ENCODE assay signal across 1 cellular context in the genomic region with DNA sequence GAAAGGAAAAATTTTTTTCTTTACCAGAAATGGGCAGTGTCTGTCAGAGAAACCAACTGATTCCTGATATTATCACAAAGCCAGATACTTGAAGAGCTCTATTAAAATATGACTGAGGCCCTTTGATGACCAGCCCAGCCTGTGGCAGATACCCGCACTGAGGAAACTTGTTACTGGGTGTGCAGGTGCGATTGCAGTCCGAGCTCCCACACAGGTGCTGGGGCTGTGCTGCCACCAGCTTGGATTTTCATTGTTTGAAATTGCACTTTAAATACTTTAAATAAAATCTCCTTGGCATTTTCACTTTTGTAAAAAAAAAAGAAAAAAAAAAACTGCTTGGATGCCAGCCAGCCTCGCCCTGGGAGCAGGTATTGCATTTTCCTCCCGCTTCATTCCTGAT.
TF ChIP-seq lines count a peak whose summit lies in the region.

No MANE protein-coding gene starts in this region.

TF ChIP-seq in HepG2, 621 proteins besides CTCF, POLR2A, EP300 and RAD21:
- TF ChIP-seq, protein P1, sequence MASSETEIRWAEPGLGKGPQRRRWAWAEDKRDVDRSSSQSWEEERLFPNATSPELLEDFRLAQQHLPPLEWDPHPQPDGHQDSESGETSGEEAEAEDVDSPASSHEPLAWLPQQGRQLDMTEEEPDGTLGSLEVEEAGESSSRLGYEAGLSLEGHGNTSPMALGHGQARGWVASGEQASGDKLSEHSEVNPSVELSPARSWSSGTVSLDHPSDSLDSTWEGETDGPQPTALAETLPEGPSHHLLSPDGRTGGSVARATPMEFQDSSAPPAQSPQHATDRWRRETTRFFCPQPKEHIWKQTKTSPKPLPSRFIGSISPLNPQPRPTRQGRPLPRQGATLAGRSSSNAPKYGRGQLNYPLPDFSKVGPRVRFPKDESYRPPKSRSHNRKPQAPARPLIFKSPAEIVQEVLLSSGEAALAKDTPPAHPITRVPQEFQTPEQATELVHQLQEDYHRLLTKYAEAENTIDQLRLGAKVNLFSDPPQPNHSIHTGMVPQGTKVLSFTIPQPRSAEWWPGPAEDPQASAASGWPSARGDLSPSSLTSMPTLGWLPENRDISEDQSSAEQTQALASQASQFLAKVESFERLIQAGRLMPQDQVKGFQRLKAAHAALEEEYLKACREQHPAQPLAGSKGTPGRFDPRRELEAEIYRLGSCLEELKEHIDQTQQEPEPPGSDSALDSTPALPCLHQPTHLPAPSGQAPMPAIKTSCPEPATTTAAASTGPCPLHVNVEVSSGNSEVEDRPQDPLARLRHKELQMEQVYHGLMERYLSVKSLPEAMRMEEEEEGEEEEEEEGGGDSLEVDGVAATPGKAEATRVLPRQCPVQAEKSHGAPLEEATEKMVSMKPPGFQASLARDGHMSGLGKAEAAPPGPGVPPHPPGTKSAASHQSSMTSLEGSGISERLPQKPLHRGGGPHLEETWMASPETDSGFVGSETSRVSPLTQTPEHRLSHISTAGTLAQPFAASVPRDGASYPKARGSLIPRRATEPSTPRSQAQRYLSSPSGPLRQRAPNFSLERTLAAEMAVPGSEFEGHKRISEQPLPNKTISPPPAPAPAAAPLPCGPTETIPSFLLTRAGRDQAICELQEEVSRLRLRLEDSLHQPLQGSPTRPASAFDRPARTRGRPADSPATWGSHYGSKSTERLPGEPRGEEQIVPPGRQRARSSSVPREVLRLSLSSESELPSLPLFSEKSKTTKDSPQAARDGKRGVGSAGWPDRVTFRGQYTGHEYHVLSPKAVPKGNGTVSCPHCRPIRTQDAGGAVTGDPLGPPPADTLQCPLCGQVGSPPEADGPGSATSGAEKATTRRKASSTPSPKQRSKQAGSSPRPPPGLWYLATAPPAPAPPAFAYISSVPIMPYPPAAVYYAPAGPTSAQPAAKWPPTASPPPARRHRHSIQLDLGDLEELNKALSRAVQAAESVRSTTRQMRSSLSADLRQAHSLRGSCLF (CRISPR knock-in tag; IDR thresholded peaks at IDR 0.05; ENCODE audit: borderline replicate concordance), result no peak
- TF ChIP-seq NFE2 (CRISPR knock-in tag; IDR thresholded peaks at IDR 0.05) (no peak), ZNF260 (CRISPR knock-in tag; IDR thresholded peaks at IDR 0.05; ENCODE audit: borderline replicate concordance, low read depth) (no peak), KDM2A (CRISPR knock-in tag; IDR thresholded peaks at IDR 0.05; ENCODE audit: borderline replicate concordance, low read depth) (no peak), ZNF672 (CRISPR knock-in tag; IDR thresholded peaks at IDR 0.05) (no peak), DPF2 (CRISPR knock-in tag; IDR thresholded peaks at IDR 0.05; ENCODE audit: borderline replicate concordance, low read depth) (no peak), ZKSCAN1 (IDR thresholded peaks at IDR 0.05; ENCODE audit: low read length) (no peak), CENPX (CRISPR knock-in tag; IDR thresholded peaks at IDR 0.05) (no peak), SMAD3 (CRISPR knock-in tag; IDR thresholded peaks at IDR 0.05) (no peak), HMG20B (CRISPR knock-in tag; conservative IDR thresholded peaks at IDR 0.05) (no peak), KLF13 (CRISPR knock-in tag; IDR thresholded peaks at IDR 0.05) (no peak), ZFP82 (CRISPR knock-in tag; IDR thresholded peaks at IDR 0.05; ENCODE audit: borderline replicate concordance) (no peak), ZNF496 (CRISPR knock-in tag; IDR thresholded peaks at IDR 0.05; ENCODE audit: insufficient replicate concordance) (no peak)
- TF ChIP-seq, protein P2, sequence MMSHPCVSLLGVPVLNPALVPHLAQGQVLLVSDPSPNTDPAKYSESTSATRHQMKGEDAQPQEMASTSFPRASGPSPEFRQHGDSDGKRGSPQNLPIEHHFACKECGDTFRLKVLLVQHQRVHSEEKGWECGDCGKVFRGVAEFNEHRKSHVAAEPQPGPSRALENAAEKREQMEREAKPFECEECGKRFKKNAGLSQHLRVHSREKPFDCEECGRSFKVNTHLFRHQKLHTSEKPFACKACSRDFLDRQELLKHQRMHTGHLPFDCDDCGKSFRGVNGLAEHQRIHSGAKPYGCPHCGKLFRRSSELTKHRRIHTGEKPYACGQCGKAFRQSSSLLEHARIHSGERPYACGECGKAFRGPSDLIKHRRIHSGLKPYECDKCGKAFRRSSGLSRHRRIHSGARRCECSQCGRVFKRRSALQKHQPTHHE (CRISPR knock-in tag; IDR thresholded peaks at IDR 0.05; ENCODE audit: borderline replicate concordance), result no peak
- TF ChIP-seq, protein P3, sequence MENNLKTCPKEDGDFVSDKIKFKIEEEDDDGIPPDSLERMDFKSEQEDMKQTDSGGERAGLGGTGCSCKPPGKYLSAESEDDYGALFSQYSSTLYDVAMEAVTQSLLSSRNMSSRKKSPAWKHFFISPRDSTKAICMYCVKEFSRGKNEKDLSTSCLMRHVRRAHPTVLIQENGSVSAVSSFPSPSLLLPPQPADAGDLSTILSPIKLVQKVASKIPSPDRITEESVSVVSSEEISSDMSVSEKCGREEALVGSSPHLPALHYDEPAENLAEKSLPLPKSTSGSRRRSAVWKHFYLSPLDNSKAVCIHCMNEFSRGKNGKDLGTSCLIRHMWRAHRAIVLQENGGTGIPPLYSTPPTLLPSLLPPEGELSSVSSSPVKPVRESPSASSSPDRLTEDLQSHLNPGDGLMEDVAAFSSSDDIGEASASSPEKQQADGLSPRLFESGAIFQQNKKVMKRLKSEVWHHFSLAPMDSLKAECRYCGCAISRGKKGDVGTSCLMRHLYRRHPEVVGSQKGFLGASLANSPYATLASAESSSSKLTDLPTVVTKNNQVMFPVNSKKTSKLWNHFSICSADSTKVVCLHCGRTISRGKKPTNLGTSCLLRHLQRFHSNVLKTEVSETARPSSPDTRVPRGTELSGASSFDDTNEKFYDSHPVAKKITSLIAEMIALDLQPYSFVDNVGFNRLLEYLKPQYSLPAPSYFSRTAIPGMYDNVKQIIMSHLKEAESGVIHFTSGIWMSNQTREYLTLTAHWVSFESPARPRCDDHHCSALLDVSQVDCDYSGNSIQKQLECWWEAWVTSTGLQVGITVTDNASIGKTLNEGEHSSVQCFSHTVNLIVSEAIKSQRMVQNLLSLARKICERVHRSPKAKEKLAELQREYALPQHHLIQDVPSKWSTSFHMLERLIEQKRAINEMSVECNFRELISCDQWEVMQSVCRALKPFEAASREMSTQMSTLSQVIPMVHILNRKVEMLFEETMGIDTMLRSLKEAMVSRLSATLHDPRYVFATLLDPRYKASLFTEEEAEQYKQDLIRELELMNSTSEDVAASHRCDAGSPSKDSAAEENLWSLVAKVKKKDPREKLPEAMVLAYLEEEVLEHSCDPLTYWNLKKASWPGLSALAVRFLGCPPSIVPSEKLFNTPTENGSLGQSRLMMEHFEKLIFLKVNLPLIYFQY (CRISPR knock-in tag; IDR thresholded peaks at IDR 0.05; ENCODE audit: borderline replicate concordance), result no peak
